2 cellular contexts compared by ENCODE assay signal in the genomic region with DNA sequence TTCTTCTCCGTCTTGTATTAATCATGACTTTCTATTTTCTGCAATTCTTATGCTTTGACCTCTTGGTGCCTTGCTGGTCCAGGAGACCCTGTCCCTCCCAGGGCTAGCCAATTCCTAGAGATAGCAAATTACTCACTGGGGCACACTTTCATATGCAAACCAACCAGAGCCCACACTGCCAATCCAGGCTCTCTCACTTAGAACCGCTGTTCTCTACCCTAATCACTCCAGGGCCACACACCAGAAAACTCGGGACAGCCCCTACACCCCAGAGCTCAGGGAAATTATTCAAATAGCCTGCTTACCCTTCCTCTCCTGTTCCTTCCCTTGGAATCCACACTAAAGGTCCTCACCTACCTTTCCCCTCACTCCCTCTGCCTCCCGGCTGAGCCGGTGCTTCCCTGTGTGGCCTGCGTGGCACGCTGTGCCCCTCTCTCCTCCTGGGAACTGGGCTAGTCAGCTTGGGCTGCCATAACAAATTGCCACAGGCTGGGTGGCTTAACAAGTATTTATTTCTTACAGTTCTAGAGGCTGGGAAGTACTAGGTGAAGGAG.
TF ChIP-seq lines count a peak whose summit lies in the region.

No MANE protein-coding gene starts in this region.

TF ChIP-seq in GM23338, 12 proteins besides CTCF, POLR2A, EP300 and RAD21 (continues in another document):
- TF ChIP-seq, protein P1, sequence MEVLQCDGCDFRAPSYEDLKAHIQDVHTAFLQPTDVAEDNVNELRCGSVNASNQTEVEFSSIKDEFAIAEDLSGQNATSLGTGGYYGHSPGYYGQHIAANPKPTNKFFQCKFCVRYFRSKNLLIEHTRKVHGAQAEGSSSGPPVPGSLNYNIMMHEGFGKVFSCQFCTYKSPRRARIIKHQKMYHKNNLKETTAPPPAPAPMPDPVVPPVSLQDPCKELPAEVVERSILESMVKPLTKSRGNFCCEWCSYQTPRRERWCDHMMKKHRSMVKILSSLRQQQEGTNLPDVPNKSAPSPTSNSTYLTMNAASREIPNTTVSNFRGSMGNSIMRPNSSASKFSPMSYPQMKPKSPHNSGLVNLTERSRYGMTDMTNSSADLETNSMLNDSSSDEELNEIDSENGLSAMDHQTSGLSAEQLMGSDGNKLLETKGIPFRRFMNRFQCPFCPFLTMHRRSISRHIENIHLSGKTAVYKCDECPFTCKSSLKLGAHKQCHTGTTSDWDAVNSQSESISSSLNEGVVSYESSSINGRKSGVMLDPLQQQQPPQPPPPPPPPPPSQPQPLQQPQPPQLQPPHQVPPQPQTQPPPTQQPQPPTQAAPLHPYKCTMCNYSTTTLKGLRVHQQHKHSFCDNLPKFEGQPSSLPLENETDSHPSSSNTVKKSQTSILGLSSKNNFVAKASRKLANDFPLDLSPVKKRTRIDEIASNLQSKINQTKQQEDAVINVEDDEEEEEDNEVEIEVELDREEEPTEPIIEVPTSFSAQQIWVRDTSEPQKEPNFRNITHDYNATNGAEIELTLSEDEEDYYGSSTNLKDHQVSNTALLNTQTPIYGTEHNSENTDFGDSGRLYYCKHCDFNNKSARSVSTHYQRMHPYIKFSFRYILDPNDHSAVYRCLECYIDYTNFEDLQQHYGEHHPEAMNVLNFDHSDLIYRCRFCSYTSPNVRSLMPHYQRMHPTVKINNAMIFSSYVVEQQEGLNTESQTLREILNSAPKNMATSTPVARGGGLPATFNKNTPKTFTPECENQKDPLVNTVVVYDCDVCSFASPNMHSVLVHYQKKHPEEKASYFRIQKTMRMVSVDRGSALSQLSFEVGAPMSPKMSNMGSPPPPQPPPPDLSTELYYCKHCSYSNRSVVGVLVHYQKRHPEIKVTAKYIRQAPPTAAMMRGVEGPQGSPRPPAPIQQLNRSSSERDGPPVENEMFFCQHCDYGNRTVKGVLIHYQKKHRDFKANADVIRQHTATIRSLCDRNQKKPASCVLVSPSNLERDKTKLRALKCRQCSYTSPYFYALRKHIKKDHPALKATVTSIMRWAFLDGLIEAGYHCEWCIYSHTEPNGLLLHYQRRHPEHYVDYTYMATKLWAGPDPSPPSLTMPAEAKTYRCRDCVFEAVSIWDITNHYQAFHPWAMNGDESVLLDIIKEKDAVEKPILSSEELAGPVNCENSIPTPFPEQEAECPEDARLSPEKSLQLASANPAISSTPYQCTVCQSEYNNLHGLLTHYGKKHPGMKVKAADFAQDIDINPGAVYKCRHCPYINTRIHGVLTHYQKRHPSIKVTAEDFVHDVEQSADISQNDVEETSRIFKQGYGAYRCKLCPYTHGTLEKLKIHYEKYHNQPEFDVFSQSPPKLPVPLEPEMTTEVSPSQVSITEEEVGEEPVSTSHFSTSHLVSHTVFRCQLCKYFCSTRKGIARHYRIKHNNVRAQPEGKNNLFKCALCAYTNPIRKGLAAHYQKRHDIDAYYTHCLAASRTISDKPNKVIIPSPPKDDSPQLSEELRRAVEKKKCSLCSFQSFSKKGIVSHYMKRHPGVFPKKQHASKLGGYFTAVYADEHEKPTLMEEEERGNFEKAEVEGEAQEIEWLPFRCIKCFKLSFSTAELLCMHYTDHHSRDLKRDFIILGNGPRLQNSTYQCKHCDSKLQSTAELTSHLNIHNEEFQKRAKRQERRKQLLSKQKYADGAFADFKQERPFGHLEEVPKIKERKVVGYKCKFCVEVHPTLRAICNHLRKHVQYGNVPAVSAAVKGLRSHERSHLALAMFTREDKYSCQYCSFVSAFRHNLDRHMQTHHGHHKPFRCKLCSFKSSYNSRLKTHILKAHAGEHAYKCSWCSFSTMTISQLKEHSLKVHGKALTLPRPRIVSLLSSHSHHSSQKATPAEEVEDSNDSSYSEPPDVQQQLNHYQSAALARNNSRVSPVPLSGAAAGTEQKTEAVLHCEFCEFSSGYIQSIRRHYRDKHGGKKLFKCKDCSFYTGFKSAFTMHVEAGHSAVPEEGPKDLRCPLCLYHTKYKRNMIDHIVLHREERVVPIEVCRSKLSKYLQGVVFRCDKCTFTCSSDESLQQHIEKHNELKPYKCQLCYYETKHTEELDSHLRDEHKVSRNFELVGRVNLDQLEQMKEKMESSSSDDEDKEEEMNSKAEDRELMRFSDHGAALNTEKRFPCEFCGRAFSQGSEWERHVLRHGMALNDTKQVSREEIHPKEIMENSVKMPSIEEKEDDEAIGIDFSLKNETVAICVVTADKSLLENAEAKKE (CRISPR knock-in tag; IDR thresholded peaks at IDR 0.05): no peak
- no peak for TF ChIP-seq POLR2AphosphoS5 (IDR thresholded peaks at IDR 0.05; ENCODE audit: low read depth)
- no peak for TF ChIP-seq NANOG (IDR thresholded peaks at IDR 0.05; ENCODE audit: borderline replicate concordance)
- no peak for TF ChIP-seq EZH2phosphoT487 (IDR thresholded peaks at IDR 0.05; ENCODE audit: unreplicated experiment)
- TF ChIP-seq, protein P2, sequence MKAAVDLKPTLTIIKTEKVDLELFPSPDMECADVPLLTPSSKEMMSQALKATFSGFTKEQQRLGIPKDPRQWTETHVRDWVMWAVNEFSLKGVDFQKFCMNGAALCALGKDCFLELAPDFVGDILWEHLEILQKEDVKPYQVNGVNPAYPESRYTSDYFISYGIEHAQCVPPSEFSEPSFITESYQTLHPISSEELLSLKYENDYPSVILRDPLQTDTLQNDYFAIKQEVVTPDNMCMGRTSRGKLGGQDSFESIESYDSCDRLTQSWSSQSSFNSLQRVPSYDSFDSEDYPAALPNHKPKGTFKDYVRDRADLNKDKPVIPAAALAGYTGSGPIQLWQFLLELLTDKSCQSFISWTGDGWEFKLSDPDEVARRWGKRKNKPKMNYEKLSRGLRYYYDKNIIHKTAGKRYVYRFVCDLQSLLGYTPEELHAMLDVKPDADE (IDR thresholded peaks at IDR 0.05): no peak
- TF ChIP-seq, protein P3, sequence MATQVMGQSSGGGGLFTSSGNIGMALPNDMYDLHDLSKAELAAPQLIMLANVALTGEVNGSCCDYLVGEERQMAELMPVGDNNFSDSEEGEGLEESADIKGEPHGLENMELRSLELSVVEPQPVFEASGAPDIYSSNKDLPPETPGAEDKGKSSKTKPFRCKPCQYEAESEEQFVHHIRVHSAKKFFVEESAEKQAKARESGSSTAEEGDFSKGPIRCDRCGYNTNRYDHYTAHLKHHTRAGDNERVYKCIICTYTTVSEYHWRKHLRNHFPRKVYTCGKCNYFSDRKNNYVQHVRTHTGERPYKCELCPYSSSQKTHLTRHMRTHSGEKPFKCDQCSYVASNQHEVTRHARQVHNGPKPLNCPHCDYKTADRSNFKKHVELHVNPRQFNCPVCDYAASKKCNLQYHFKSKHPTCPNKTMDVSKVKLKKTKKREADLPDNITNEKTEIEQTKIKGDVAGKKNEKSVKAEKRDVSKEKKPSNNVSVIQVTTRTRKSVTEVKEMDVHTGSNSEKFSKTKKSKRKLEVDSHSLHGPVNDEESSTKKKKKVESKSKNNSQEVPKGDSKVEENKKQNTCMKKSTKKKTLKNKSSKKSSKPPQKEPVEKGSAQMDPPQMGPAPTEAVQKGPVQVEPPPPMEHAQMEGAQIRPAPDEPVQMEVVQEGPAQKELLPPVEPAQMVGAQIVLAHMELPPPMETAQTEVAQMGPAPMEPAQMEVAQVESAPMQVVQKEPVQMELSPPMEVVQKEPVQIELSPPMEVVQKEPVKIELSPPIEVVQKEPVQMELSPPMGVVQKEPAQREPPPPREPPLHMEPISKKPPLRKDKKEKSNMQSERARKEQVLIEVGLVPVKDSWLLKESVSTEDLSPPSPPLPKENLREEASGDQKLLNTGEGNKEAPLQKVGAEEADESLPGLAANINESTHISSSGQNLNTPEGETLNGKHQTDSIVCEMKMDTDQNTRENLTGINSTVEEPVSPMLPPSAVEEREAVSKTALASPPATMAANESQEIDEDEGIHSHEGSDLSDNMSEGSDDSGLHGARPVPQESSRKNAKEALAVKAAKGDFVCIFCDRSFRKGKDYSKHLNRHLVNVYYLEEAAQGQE (IDR thresholded peaks at IDR 0.05; ENCODE audit: unreplicated experiment): no peak
- TF ChIP-seq JUNB (IDR thresholded peaks at IDR 0.05; ENCODE audit: unreplicated experiment): no peak
- no peak for TF ChIP-seq EZH2 (IDR thresholded peaks at IDR 0.05; ENCODE audit: low read depth, unreplicated experiment)
- no peak for TF ChIP-seq CREB1 (CRISPR knock-in tag; IDR thresholded peaks at IDR 0.05; ENCODE audit: low read depth)

TF ChIP-seq in WTC11, 78 proteins besides CTCF, POLR2A, EP300 and RAD21 (continued from another document and continues in another):
- TF ChIP-seq CBFB (CRISPR knock-in tag; IDR thresholded peaks at IDR 0.05; ENCODE audit: low read depth): no peak
- TF ChIP-seq, protein P4, sequence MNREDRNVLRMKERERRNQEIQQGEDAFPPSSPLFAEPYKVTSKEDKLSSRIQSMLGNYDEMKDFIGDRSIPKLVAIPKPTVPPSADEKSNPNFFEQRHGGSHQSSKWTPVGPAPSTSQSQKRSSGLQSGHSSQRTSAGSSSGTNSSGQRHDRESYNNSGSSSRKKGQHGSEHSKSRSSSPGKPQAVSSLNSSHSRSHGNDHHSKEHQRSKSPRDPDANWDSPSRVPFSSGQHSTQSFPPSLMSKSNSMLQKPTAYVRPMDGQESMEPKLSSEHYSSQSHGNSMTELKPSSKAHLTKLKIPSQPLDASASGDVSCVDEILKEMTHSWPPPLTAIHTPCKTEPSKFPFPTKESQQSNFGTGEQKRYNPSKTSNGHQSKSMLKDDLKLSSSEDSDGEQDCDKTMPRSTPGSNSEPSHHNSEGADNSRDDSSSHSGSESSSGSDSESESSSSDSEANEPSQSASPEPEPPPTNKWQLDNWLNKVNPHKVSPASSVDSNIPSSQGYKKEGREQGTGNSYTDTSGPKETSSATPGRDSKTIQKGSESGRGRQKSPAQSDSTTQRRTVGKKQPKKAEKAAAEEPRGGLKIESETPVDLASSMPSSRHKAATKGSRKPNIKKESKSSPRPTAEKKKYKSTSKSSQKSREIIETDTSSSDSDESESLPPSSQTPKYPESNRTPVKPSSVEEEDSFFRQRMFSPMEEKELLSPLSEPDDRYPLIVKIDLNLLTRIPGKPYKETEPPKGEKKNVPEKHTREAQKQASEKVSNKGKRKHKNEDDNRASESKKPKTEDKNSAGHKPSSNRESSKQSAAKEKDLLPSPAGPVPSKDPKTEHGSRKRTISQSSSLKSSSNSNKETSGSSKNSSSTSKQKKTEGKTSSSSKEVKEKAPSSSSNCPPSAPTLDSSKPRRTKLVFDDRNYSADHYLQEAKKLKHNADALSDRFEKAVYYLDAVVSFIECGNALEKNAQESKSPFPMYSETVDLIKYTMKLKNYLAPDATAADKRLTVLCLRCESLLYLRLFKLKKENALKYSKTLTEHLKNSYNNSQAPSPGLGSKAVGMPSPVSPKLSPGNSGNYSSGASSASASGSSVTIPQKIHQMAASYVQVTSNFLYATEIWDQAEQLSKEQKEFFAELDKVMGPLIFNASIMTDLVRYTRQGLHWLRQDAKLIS (CRISPR knock-in tag; IDR thresholded peaks at IDR 0.05; ENCODE audit: borderline replicate concordance): no peak
- no peak for TF ChIP-seq FOXK1 (CRISPR knock-in tag; IDR thresholded peaks at IDR 0.05)
- TF ChIP-seq, protein P5, sequence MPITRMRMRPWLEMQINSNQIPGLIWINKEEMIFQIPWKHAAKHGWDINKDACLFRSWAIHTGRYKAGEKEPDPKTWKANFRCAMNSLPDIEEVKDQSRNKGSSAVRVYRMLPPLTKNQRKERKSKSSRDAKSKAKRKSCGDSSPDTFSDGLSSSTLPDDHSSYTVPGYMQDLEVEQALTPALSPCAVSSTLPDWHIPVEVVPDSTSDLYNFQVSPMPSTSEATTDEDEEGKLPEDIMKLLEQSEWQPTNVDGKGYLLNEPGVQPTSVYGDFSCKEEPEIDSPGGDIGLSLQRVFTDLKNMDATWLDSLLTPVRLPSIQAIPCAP (CRISPR knock-in tag; IDR thresholded peaks at IDR 0.05): no peak
- TF ChIP-seq, protein P6, sequence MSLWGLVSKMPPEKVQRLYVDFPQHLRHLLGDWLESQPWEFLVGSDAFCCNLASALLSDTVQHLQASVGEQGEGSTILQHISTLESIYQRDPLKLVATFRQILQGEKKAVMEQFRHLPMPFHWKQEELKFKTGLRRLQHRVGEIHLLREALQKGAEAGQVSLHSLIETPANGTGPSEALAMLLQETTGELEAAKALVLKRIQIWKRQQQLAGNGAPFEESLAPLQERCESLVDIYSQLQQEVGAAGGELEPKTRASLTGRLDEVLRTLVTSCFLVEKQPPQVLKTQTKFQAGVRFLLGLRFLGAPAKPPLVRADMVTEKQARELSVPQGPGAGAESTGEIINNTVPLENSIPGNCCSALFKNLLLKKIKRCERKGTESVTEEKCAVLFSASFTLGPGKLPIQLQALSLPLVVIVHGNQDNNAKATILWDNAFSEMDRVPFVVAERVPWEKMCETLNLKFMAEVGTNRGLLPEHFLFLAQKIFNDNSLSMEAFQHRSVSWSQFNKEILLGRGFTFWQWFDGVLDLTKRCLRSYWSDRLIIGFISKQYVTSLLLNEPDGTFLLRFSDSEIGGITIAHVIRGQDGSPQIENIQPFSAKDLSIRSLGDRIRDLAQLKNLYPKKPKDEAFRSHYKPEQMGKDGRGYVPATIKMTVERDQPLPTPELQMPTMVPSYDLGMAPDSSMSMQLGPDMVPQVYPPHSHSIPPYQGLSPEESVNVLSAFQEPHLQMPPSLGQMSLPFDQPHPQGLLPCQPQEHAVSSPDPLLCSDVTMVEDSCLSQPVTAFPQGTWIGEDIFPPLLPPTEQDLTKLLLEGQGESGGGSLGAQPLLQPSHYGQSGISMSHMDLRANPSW (CRISPR knock-in tag; conservative IDR thresholded peaks at IDR 0.05; ENCODE audit: low read depth): no peak
- no peak for TF ChIP-seq ELF4 (CRISPR knock-in tag; IDR thresholded peaks at IDR 0.05; ENCODE audit: low read depth)
- TF ChIP-seq, protein P7, sequence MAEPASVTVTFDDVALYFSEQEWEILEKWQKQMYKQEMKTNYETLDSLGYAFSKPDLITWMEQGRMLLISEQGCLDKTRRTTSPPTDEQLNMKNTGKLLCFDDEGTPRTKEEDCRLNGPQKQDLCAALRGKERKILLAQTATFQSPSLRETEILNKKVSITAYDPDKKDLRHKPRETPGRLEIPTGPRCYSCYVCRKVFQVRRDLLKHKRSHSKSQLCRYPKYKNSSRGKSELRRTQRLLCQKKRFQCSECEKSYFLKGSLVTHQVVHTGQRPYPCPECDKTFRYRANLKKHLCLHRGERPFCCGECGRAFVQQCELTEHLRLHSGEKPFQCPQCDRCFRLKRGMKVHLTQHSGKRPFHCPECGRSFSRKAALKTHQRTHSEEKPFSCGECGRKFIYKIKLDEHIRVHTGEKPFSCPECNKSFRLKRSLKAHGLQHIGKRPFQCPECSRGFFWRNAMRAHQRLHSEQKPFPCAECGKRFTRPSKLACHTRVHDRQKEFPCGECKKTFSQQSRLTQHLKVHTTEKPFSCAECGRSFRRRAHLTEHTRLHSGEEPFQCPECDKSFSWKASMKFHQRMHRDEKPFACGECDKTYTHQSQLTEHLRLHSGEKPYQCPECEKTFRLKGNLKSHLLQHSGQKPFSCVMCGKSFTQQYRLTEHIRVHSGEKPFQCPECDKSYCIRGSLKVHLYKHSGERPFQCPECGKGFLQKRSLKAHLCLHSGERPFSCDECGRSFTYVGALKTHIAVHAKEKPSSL (CRISPR knock-in tag; conservative IDR thresholded peaks at IDR 0.05): no peak
- TF ChIP-seq, protein P8, sequence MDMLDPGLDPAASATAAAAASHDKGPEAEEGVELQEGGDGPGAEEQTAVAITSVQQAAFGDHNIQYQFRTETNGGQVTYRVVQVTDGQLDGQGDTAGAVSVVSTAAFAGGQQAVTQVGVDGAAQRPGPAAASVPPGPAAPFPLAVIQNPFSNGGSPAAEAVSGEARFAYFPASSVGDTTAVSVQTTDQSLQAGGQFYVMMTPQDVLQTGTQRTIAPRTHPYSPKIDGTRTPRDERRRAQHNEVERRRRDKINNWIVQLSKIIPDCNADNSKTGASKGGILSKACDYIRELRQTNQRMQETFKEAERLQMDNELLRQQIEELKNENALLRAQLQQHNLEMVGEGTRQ (CRISPR knock-in tag; IDR thresholded peaks at IDR 0.05): no peak
- TF ChIP-seq, protein P9, sequence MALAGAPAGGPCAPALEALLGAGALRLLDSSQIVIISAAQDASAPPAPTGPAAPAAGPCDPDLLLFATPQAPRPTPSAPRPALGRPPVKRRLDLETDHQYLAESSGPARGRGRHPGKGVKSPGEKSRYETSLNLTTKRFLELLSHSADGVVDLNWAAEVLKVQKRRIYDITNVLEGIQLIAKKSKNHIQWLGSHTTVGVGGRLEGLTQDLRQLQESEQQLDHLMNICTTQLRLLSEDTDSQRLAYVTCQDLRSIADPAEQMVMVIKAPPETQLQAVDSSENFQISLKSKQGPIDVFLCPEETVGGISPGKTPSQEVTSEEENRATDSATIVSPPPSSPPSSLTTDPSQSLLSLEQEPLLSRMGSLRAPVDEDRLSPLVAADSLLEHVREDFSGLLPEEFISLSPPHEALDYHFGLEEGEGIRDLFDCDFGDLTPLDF (CRISPR knock-in tag; IDR thresholded peaks at IDR 0.05): no peak
